18 cellular contexts compared by ENCODE assay signal in the genomic region with DNA sequence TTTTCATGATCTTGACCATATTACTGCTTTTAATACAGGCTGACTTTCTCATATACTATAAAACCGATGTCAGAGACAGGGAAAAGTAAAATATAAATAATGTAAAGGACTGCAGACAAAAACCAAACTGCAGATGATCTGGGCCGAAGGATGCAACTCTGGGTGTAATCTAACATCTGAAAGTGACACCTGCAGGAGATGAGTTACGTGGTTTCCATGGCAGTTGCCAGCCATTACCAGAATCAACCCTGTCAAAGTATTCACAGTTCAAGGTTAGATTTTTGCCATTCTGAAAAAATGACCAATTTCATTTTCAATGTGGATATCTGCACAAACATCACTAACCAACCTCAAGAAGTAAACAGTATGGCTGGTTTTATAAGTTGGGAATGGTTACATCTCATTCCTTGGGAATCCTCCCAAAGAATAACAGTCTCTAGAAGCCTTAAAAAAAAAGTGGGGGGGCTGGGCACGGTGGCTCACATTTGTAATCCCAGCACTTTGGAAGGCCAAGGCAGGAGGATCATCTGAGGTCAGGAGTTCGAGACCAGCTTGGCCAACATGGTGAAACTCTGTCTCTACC. TPM values are rescaled to one million over a fixed set of nuclear protein-coding genes. Genes with fewer than 3 reads are reported as not detected.
A peak's percentile ranks its signal among the peaks of the same experiment; 100 is the strongest.
DNase-seq lines count a peak whose midpoint lies in the region; ATAC-seq and TF ChIP-seq lines count a peak whose summit lies in the region.
"Had no signal": no experiment of that assay in that cellular context is flagged by ENCODE, and none has a peak within 500 bp of the region (broad histone marks: within the 10 kb centered on the region; RNA-seq: fewer than 3 reads in every experiment).

No MANE protein-coding gene starts in this region.

- peak overlapping the region; percentile 52 for H3K4me2 ChIP-seq in KMS-11
- H3K4me2 ChIP-seq in PC-3 (ENCODE audit: low read length), result no peak overlapping the region
- H3K4me2 ChIP-seq: BLaER1 treated with 17β-estradiol and CSF1 and Interleukin-3, amounts not matched to agents 10 nM and 100 nM; GM23338 had no signal

- H3K27ac ChIP-seq in cardiac muscle cell, result peak overlapping the region; percentile 91
- peak overlapping the region; percentile 77 for H3K27ac ChIP-seq in KMS-11
- H3K27ac ChIP-seq in PC-3 (ENCODE audit: low read length), result no peak overlapping the region
- H3K27ac ChIP-seq: BLaER1 treated with 17β-estradiol and CSF1 and Interleukin-3, amounts not matched to agents 10 nM and 100 nM had no signal

- BruUV-seq in PC-3 (replicated peaks; lab: Mats Ljungman, UMichigan), result no TSS peak

- POLR2A ChIA-PET in PC-3 (lab: Charles Lee; ENCODE audit: unreplicated experiment), result no interaction called here

- TF ChIP-seq CTCF in cardiac muscle cell (IDR thresholded peaks at IDR 0.05; ENCODE audit: low read depth, low read length), result no peak
- TF ChIP-seq CTCF in GM12865 (IDR thresholded peaks at IDR 0.05; ENCODE audit: insufficient read depth, low read depth, low read length, missing control alignments), result no peak
- no peak for TF ChIP-seq CTCF in KMS-11 (conservative IDR thresholded peaks at IDR 0.05; ENCODE audit: low read depth, low read length)
- no peak for TF ChIP-seq CTCF in fibroblast of villous mesenchyme (IDR thresholded peaks at IDR 0.05; ENCODE audit: insufficient read depth, low read depth, low read length)
- no peak for TF ChIP-seq CTCF in PC-3 (conservative IDR thresholded peaks at IDR 0.05; ENCODE audit: low read depth, low read length)

- H2AFZ ChIP-seq in KMS-11 (ENCODE audit: low read depth), result no peak overlapping the region
- H2AFZ ChIP-seq in PC-3 (ENCODE audit: low read length), result no peak overlapping the region
- H2AFZ ChIP-seq: GM23338 had no signal

- H3K36me3 ChIP-seq in cardiac muscle cell, result peaks cover 6% of the 10 kb centered on the region
- H3K36me3 ChIP-seq in KMS-11 (ENCODE audit: insufficient read depth), result peaks cover 4% of the 10 kb centered on the region; the same call in 1 of the 2 replicates
- peaks cover 48% of the 10 kb centered on the region for H3K36me3 ChIP-seq in HAP-1 (replicated peaks)
- H3K36me3 ChIP-seq in PC-3 (ENCODE audit: low read depth, low read length), result peaks cover 44% of the 10 kb centered on the region

- H3K27me3 ChIP-seq in cardiac muscle cell (no peaks in the 10 kb centered on the region), KMS-11 (ENCODE audit: insufficient read depth, low read depth) (no peaks in the 10 kb centered on the region), HAP-1 (ENCODE audit: low read depth) (no peaks in the 10 kb centered on the region), PC-3 (ENCODE audit: low read length) (no peaks in the 10 kb centered on the region)
- H3K27me3 ChIP-seq: BLaER1 treated with 17β-estradiol and CSF1 and Interleukin-3, amounts not matched to agents 10 nM and 100 nM had no signal

- ATAC-seq in left ventricle myocardium superior (no peak), PC-3 (no peak)
- ATAC-seq: CD8-positive, alpha-beta T cell; GM23338; HCT116 had no signal

- H3K79me2 ChIP-seq in KMS-11 (ENCODE audit: insufficient read depth, low read depth) (peaks cover 3% of the 10 kb centered on the region; the same call in 1 of the 2 replicates), PC-3 (ENCODE audit: low read length) (peaks cover 5% of the 10 kb centered on the region; the same call in 1 of the 2 replicates)

- in situ Hi-C loops in HAP-1 (cut with MboI; ENCODE audit: low sequenced_read_pairs), result no loop called here

- CTCF ChIA-PET in PC-3 (lab: Charles Lee), result interaction anchor here (0.7 kb wide), 1 partner anchor 75 kb away, joined by 5 read pairs; no protein-coding TSS in a partner anchor

- H3K9me3 ChIP-seq in cardiac muscle cell (ENCODE audit: low read depth) (no peaks in the 10 kb centered on the region), HAP-1 (no peaks in the 10 kb centered on the region), PC-3 (ENCODE audit: low read length) (no peaks in the 10 kb centered on the region)
- H3K9me3 ChIP-seq: BLaER1 treated with 17β-estradiol and CSF1 and Interleukin-3, amounts not matched to agents 10 nM and 100 nM had no signal

- no peak for DNase-seq in cardiac muscle cell (ENCODE audit: low read depth in 1 of 2, low spot score in 1 of 2)
- DNase-seq in left ventricle myocardium superior, result no peak
- peak; percentile 24 for DNase-seq in GM12865 (ENCODE audit: low read depth)
- peak; percentile 82 for DNase-seq in fibroblast of villous mesenchyme (ENCODE audit: low read depth)
- no peak for DNase-seq in HuH-7.5 (ENCODE audit: low spot score)
- DNase-seq in HAP-1 (ENCODE audit: low spot score in 2 of 2), result no peak
- no peak for DNase-seq in PC-3
- DNase-seq: 8988T; Calu3; CD8-positive, alpha-beta T cell; DMS79 treated with DMSO at 0.1 percent for 48 hours; EL; HFFc6; KBM-7 had no signal

- H3K4me1 ChIP-seq in cardiac muscle cell (ENCODE audit: low read depth) (peaks cover 27% of the 10 kb centered on the region), KMS-11 (ENCODE audit: low read depth, poor library complexity, severe bottlenecking) (peaks cover 44% of the 10 kb centered on the region), HAP-1 (no peaks in the 10 kb centered on the region), PC-3 (ENCODE audit: insufficient read depth, low read length) (no peaks in the 10 kb centered on the region)
- H3K4me1 ChIP-seq: BLaER1 treated with 17β-estradiol and CSF1 and Interleukin-3, amounts not matched to agents 10 nM and 100 nM had no signal

- no peaks in the 10 kb centered on the region for H3F3A ChIP-seq in PC-3 (ENCODE audit: low read length, unreplicated experiment)

- no peak overlapping the region for H3K4me3 ChIP-seq in cardiac muscle cell
- no peak overlapping the region for H3K4me3 ChIP-seq in GM12865 (ENCODE audit: low read depth, low read length)
- H3K4me3 ChIP-seq in KMS-11 (IDR thresholded peaks at IDR 0.05; ENCODE audit: insufficient read depth, low read depth, low read length), result no peak overlapping the region
- no peak overlapping the region for H3K4me3 ChIP-seq in fibroblast of villous mesenchyme (ENCODE audit: low read depth, low read length)
- H3K4me3 ChIP-seq in HAP-1, result no peak overlapping the region
- H3K4me3 ChIP-seq in PC-3 (ENCODE audit: low read length), result no peak overlapping the region
- H3K4me3 ChIP-seq: BLaER1 treated with 17β-estradiol and CSF1 and Interleukin-3, amounts not matched to agents 10 nM and 100 nM; GM23338 had no signal

- H3K9ac ChIP-seq in KMS-11 (peak overlapping the region; percentile 24; the same call in 1 of the 2 replicates), PC-3 (ENCODE audit: low read length) (no peak overlapping the region)
- H3K9ac ChIP-seq: BLaER1 treated with 17β-estradiol and CSF1 and Interleukin-3, amounts not matched to agents 10 nM and 100 nM had no signal

- H4K20me1 ChIP-seq in KMS-11 (ENCODE audit: insufficient read depth) (no peaks in the 10 kb centered on the region), PC-3 (ENCODE audit: low read length) (no peaks in the 10 kb centered on the region)

- H3K9me2 ChIP-seq in PC-3 (replicated peaks; ENCODE audit: low read length), result no peaks in the 10 kb centered on the region

- intact Hi-C loops in left ventricle myocardium superior (cut with micrococcal nuclease), result no loop called here
- intact Hi-C loops in PC-3 (cut with micrococcal nuclease), result no loop called here

RNA-seq across cellular contexts. Expression of a gene that starts 27.7 kb away (rescaled TPM):
- total RNA-seq in cardiac muscle cell (48.8 and 67.9 TPM in 2 replicates), left ventricle myocardium superior (78.6 TPM), fibroblast of villous mesenchyme (30.3 and 38.9 TPM in 2 replicates), PC-3 (2014; rRNA removed) (105 and 108 TPM in 2 replicates)
- polyA plus RNA-seq in cardiac muscle cell, result 54.3 and 64.7 TPM in 2 replicates

RNA-seq across cellular contexts. Expression of a gene that starts 49.2 kb away (rescaled TPM):
- 46.0 and 55.5 TPM in 2 replicates for total RNA-seq in cardiac muscle cell
- 35.1 and 43.7 TPM in 2 replicates for polyA plus RNA-seq in cardiac muscle cell
- 14.9 TPM for total RNA-seq in left ventricle myocardium superior
- total RNA-seq in fibroblast of villous mesenchyme, result 18.7 and 19.4 TPM in 2 replicates
- 42.4 and 54.6 TPM in 2 replicates for total RNA-seq in PC-3 (2014; rRNA removed)

Comparison
In these comparisons a context has a peak if more than half of its experiments do, and no peak if none do; other contexts are left out.
1. DNase-seq: peak in GM12865 (single experiment) and fibroblast of villous mesenchyme (single experiment); none in cardiac muscle cell (0 of 2), left ventricle myocardium superior (single experiment), HuH-7.5 (single experiment), HAP-1 (0 of 2) and PC-3 (single experiment).